ENCODE assay signal across 9 cellular contexts in genomic region chr10:24415455-24416169, GRCh38.
DNase-seq lines count a peak whose midpoint lies in the region; ATAC-seq and TF ChIP-seq lines count a peak whose summit lies in the region.
"Had no signal": no experiment of that assay in that cellular context is flagged by ENCODE, and none has a peak within 500 bp of the region (broad histone marks: within the 10 kb centered on the region; RNA-seq: fewer than 3 reads in every experiment).

No MANE protein-coding gene starts in this region.

- 19 to 26% (median 24%) methylated on average over 7 of the region's 7 CpGs for WGBS in stomach, 5 donors

- intact Hi-C loops in lower lobe of right lung (cut with DNase I) (no loop called here), stomach (cut with DNase I; ENCODE audit: low total_unique reads) (no loop called here)
- intact Hi-C loops in activated CD8-positive, alpha-beta T cell treated with anti-CD3 and anti-CD28 coated beads for 36 hours (cut with micrococcal nuclease) = no loop called here

- POLR2A ChIA-PET in activated CD8-positive, alpha-beta T cell treated with anti-CD3 and anti-CD28 coated beads for 36 hours (lab: Charles Lee) = no interaction called here

- ATAC-seq in lower lobe of right lung = peak; percentile 86 to 88
- no peak for ATAC-seq in activated CD8-positive, alpha-beta T cell treated with anti-CD3 and anti-CD28 coated beads for 36 hours
- ATAC-seq: HCT116 had no signal

- H3K36me3 ChIP-seq in MG63 (no peaks in the 10 kb centered on the region), lower lobe of right lung (no peaks in the 10 kb centered on the region), stomach (no peaks in the 10 kb centered on the region)

- DNase-seq in MG63 = peak; percentile 63
- DNase-seq in dermis blood vessel endothelial cell = peak; percentile 2
- peak; percentile 76 for DNase-seq in lower lobe of right lung
- DNase-seq in stomach = peak; percentile 63
- DNase-seq in activated CD8-positive, alpha-beta T cell treated with anti-CD3 and anti-CD28 coated beads for 36 hours = no peak
- DNase-seq in NCI-H1092 (lab: John Stamatoyannopoulos, UW) = no peak
- DNase-seq in NCI-H187 treated with DMSO at 0.1 percent for 48 hours (lab: John Stamatoyannopoulos, UW) = no peak
- no peak for DNase-seq in activated T-cell treated with anti-CD3 and anti-CD28 coated beads, Interleukin-2, amount 50 U/mL, for 1 hour

- H3K4me1 ChIP-seq in lower lobe of right lung (peaks cover 15% of the 10 kb centered on the region), stomach (peaks cover 10 to 18% (median 16%) of the 10 kb centered on the region in 4 donors)

- no peak overlapping the region for H3K27ac Mint-ChIP-seq in activated CD8-positive, alpha-beta T cell treated with anti-CD3 and anti-CD28 coated beads for 36 hours

- H3K4me1 Mint-ChIP-seq in activated CD8-positive, alpha-beta T cell treated with anti-CD3 and anti-CD28 coated beads for 36 hours (ENCODE audit: low read depth) = no peaks in the 10 kb centered on the region

- TF ChIP-seq EP300 in stomach (IDR thresholded peaks at IDR 0.05) = no peak

- no peak overlapping the region for H3K4me3 Mint-ChIP-seq in activated CD8-positive, alpha-beta T cell treated with anti-CD3 and anti-CD28 coated beads for 36 hours

- TF ChIP-seq POLR2A in stomach (IDR thresholded peaks at IDR 0.05) = no peak

- peaks cover 6% of the 10 kb centered on the region for H3K27me3 Mint-ChIP-seq in activated CD8-positive, alpha-beta T cell treated with anti-CD3 and anti-CD28 coated beads for 36 hours

- H3K4me3 ChIP-seq in MG63 (no peak overlapping the region), lower lobe of right lung (no peak overlapping the region), stomach (no peak overlapping the region)

- H3K9me3 ChIP-seq in MG63 (no peaks in the 10 kb centered on the region; the same call in 1 of the 2 replicates), lower lobe of right lung (no peaks in the 10 kb centered on the region), stomach (no peaks in the 10 kb centered on the region)

- H3K27me3 ChIP-seq in MG63 (no peaks in the 10 kb centered on the region), lower lobe of right lung (ENCODE audit: low read depth) (no peaks in the 10 kb centered on the region), stomach (no peaks in the 10 kb centered on the region)

- no peaks in the 10 kb centered on the region for H3K36me3 Mint-ChIP-seq in activated CD8-positive, alpha-beta T cell treated with anti-CD3 and anti-CD28 coated beads for 36 hours (ENCODE audit: low read depth)

- CTCF ChIA-PET in activated CD8-positive, alpha-beta T cell treated with anti-CD3 and anti-CD28 coated beads for 36 hours (lab: Charles Lee) = no interaction called here

- no peak for TF ChIP-seq CTCF in lower lobe of right lung (IDR thresholded peaks at IDR 0.05)
- TF ChIP-seq CTCF in stomach (IDR thresholded peaks at IDR 0.05) = no peak
- TF ChIP-seq CTCF in activated CD8-positive, alpha-beta T cell treated with anti-CD3 and anti-CD28 coated beads for 36 hours (IDR thresholded peaks at IDR 0.05) = no peak

- peak overlapping the region; percentile 60 for H3K27ac ChIP-seq in lower lobe of right lung
- H3K27ac ChIP-seq in stomach = peak overlapping the region; percentile 6 to 76 (median 57)

- H3K9me3 Mint-ChIP-seq in activated CD8-positive, alpha-beta T cell treated with anti-CD3 and anti-CD28 coated beads for 36 hours = no peaks in the 10 kb centered on the region

Comparison
In these comparisons a context has a peak if more than half of its experiments do, and no peak if none do; other contexts are left out.
1. DNase-seq: peak in MG63 (single experiment), dermis blood vessel endothelial cell (single experiment), lower lobe of right lung (single experiment) and stomach (single experiment); none in activated CD8-positive, alpha-beta T cell treated with anti-CD3 and anti-CD28 coated beads for 36 hours (single experiment), NCI-H1092 (single experiment), NCI-H187 treated with DMSO at 0.1 percent for 48 hours (single experiment) and activated T-cell treated with anti-CD3 and anti-CD28 coated beads, Interleukin-2, amount 50 U/mL, for 1 hour (single experiment).